8 cellular contexts compared by ENCODE assay signal in the genomic region with DNA sequence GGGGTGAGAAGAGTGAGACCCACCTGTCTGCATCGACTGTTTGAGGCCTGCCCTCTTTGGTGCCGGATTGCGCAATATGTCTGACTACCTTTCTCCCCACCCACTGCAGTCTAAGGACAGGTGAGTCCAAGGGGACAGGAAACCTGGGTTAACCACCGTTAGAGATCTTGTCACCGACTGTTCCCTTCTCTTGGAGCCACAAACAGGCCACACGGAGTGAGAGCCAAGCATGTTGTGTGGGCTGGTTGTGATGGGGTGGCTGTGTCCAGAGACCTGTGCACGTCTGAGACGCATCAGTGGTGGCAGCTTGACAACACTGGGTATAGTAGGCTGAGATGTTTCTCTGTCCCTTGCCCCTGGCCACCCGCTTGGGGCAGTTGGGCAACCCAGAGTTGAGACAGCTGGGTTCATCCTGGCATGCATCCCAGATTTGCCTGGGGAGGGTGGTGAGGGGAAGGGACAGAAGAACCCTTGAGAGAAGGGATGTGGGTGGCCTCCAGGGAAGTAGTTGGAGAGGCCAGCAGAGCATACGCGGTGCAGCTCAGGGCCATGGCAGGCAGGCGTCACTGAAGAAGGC. TPM values are rescaled to one million over a fixed set of nuclear protein-coding genes. Genes with fewer than 3 reads are reported as not detected.
DNase-seq lines count a peak whose midpoint lies in the region; ATAC-seq and TF ChIP-seq lines count a peak whose summit lies in the region.

No MANE protein-coding gene starts in this region.

- H3K27me3 Mint-ChIP-seq in CD14-positive monocyte (ENCODE audit: low read depth in 3 of 3): no peaks in the 10 kb centered on the region

- no peak for TF ChIP-seq CTCF in CD14-positive monocyte (IDR thresholded peaks at IDR 0.05)

- no peak for DNase-seq in CD14-positive monocyte (ENCODE audit: low spot score)
- DNase-seq in NCI-H2171 (lab: John Stamatoyannopoulos, UW): peak; percentile 14
- DNase-seq in occipital lobe (lab: John Stamatoyannopoulos, UW): peak; percentile 77
- DNase-seq in cortex of kidney (lab: John Stamatoyannopoulos, UW): no peak
- DNase-seq in dedifferentiated amniotic fluid mesenchymal stem cell (ENCODE audit: extremely low spot score): no peak
- DNase-seq in activated T-cell treated with anti-CD3 and anti-CD28 coated beads, Interleukin-2, amount 50 U/mL, for 48 hours: no peak

- ATAC-seq in esophagus mucosa (peak; percentile 22), HG03196 (IDR thresholded peaks at IDR 0.05; ENCODE audit: unreplicated experiment) (no peak)

- H3K36me3 Mint-ChIP-seq in CD14-positive monocyte: peaks cover 2 to 3% of the 10 kb centered on the region in 2 donors

- H3K27ac Mint-ChIP-seq in CD14-positive monocyte: peak overlapping the region in 3 of 7 donors; percentile 12 to 85 (median 73)

- H3K9me3 Mint-ChIP-seq in CD14-positive monocyte: peaks cover 0 to 2% (median 0%) of the 10 kb centered on the region in 7 donors

- H3K4me1 Mint-ChIP-seq in CD14-positive monocyte: peaks cover 46% of the 10 kb centered on the region

- intact Hi-C loops in CD14-positive monocyte (cut with micrococcal nuclease): no loop called here

- peak overlapping the region; percentile 13 to 17 for H3K4me3 Mint-ChIP-seq in CD14-positive monocyte

RNA-seq across cellular contexts. Expression of a gene that starts 21.4 kb away (rescaled TPM):
- 1 to 10 TPM; 2.0 to 2.5 TPM for polyA plus RNA-seq in CD14-positive monocyte
- 132 TPM for total RNA-seq in esophagus mucosa
- 126 TPM for total RNA-seq in occipital lobe

Comparison
In these comparisons a context has a peak if more than half of its experiments do, and no peak if none do; other contexts are left out.
1. DNase-seq: peak in NCI-H2171 (single experiment) and occipital lobe (single experiment); none in CD14-positive monocyte (single experiment), cortex of kidney (single experiment), dedifferentiated amniotic fluid mesenchymal stem cell (single experiment) and activated T-cell treated with anti-CD3 and anti-CD28 coated beads, Interleukin-2, amount 50 U/mL, for 48 hours (0 of 2).